In genomic region chr1:193222079-193222615, GRCh38 we compare ENCODE assay signal across 18 cellular contexts. TPM values are rescaled to one million over a fixed set of nuclear protein-coding genes. Genes with fewer than 3 reads are reported as not detected.
"Had no signal": no experiment of that assay in that cellular context is flagged by ENCODE, and none has a peak within 500 bp of the region (broad histone marks: within the 10 kb centered on the region; RNA-seq: fewer than 3 reads in every experiment).

No MANE protein-coding gene starts in this region.

- ATAC-seq: activated CD8-positive, alpha-beta memory T cell treated with anti-CD3 and anti-CD28 coated beads, Interleukin-2, amount 10 ng/mL, durations not matched to agents 7 days and 5 days; esophagus mucosa; lower lobe of right lung; pancreas had no signal

- H3K4me3 ChIP-seq: lower lobe of right lung, pancreas, skin epidermis, tibial nerve had no signal

- DNase-seq: activated CD4-positive, alpha-beta memory T cell treated with anti-CD3 and anti-CD28 coated beads for 36 hours; activated CD4-positive, CD25-positive, alpha-beta regulatory T cell treated with anti-CD3 and anti-CD28 coated beads, Interleukin-2, amount 50 U/mL, for 72 hours; activated CD8-positive, alpha-beta memory T cell treated with anti-CD3 and anti-CD28 coated beads, Interleukin-2, amount 10 ng/mL, durations not matched to agents 7 days and 5 days; activated naive CD4-positive, alpha-beta T cell treated with anti-CD3 and anti-CD28 coated beads, Interleukin-2, amount 10 ng/mL, durations not matched to agents 7 days and 5 days; activated T-cell treated with anti-CD3 and anti-CD28 coated beads, Interleukin-2, amount 50 U/mL, for 1 hour; immature natural killer cell; lower lobe of right lung; midbrain; pancreas; stimulated activated CD4-positive, alpha-beta T cell treated with anti-CD3 and anti-CD28 coated beads, Interleukin-15, amount 100 ng/mL, for 24 hours; stimulated activated CD4-positive, alpha-beta T cell treated with anti-CD3 and anti-CD28 coated beads, Interleukin-4, amount 100 ng/mL, for 1 hour; stimulated activated naive CD4-positive, alpha-beta T cell; substantia nigra had no signal

- H3K9me3 ChIP-seq: lower lobe of right lung, pancreas, tibial nerve had no signal

- H3K27ac ChIP-seq: lower lobe of right lung, pancreas had no signal

- H3K4me1 ChIP-seq: pancreas had no signal

- H3K4me3 Mint-ChIP-seq: activated CD4-positive, alpha-beta memory T cell treated with anti-CD3 and anti-CD28 coated beads for 36 hours; activated CD8-positive, alpha-beta memory T cell treated with anti-CD3 and anti-CD28 coated beads, Interleukin-2, amount 10 ng/mL, durations not matched to agents 7 days and 5 days; activated naive CD4-positive, alpha-beta T cell treated with anti-CD3 and anti-CD28 coated beads, Interleukin-2, amount 10 ng/mL, durations not matched to agents 7 days and 5 days; immature natural killer cell; T-helper 2 cell treated with Interferon-gamma antibody and Interleukin-4, amounts not matched to agents 5 μg/mL and 100 μg/mL, for 36 hours had no signal

- H3K27me3 ChIP-seq: pancreas, tibial nerve had no signal

- H3K27ac Mint-ChIP-seq: activated CD4-positive, alpha-beta memory T cell treated with anti-CD3 and anti-CD28 coated beads for 36 hours; activated CD8-positive, alpha-beta memory T cell treated with anti-CD3 and anti-CD28 coated beads, Interleukin-2, amount 10 ng/mL, durations not matched to agents 7 days and 5 days; activated naive CD4-positive, alpha-beta T cell treated with anti-CD3 and anti-CD28 coated beads, Interleukin-2, amount 10 ng/mL, durations not matched to agents 7 days and 5 days; T-helper 2 cell treated with Interferon-gamma antibody and Interleukin-4, amounts not matched to agents 5 μg/mL and 100 μg/mL, for 36 hours had no signal

- H3K4me1 Mint-ChIP-seq: activated CD8-positive, alpha-beta memory T cell treated with anti-CD3 and anti-CD28 coated beads, Interleukin-2, amount 10 ng/mL, durations not matched to agents 7 days and 5 days; activated naive CD4-positive, alpha-beta T cell treated with anti-CD3 and anti-CD28 coated beads, Interleukin-2, amount 10 ng/mL, durations not matched to agents 7 days and 5 days had no signal

- H3K27me3 Mint-ChIP-seq: activated CD4-positive, alpha-beta memory T cell treated with anti-CD3 and anti-CD28 coated beads for 36 hours; activated CD8-positive, alpha-beta memory T cell treated with anti-CD3 and anti-CD28 coated beads, Interleukin-2, amount 10 ng/mL, durations not matched to agents 7 days and 5 days; activated naive CD4-positive, alpha-beta T cell treated with anti-CD3 and anti-CD28 coated beads, Interleukin-2, amount 10 ng/mL, durations not matched to agents 7 days and 5 days had no signal

- H3K9me3 Mint-ChIP-seq: activated CD4-positive, alpha-beta memory T cell treated with anti-CD3 and anti-CD28 coated beads for 36 hours; immature natural killer cell had no signal

RNA-seq across cellular contexts. Expression of gene B3GALT2, which starts 35.7 kb away (rescaled TPM):
- total RNA-seq: bronchial epithelial cell had no signal
